1 cellular context compared by ENCODE assay signal in the genomic region with DNA sequence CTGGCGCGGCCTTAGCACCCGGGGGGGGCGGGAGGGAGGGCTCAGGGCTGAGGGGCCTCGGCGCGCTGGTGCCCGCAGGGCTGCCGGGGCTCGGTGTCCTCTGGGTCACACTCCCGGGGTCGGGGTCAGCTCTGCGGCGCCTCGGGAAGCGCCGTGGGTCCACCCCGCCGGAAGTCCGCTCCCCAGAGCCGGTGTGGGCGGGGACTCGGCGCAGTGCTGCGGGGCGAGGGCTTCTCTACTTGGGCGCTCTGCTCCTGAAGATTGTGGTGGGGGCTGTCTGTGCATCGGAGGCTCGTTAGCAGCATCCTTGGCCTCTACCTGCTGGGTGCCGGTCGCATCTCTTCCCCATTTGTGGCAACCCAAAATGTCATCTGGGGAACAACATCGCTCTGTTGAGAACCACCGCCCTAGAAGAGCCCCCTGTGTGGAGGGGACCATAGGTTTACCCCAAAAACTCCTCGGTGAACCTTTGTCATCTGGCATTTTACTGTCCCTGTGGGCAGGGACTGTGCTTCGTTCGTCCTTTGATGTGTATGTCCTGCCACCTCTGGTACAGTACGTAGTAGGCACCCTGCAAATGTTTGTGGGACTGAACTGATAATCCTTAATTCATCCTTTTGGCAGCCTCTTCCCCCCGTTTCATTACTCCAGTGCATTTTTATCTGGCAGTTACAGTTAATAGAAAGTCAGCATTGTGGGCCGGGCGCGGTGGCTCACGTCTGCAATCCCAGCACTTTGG.
TF ChIP-seq lines count a peak whose summit lies in the region.

No MANE protein-coding gene starts in this region.

TF ChIP-seq in K562, 482 proteins besides CTCF, POLR2A, EP300 and RAD21 (continued from another document):
- TF ChIP-seq ZFX (CRISPR knock-in tag; IDR thresholded peaks at IDR 0.05) (peak; percentile 10; the same call in 1 of the 2 replicates), RB1 (IDR thresholded peaks at IDR 0.05; ENCODE audit: low read depth) (no peak), CCAR2 (IDR thresholded peaks at IDR 0.05; ENCODE audit: low read depth, low read length) (no peak), ZNF217 (CRISPR knock-in tag; IDR thresholded peaks at IDR 0.05) (no peak), SIN3B (IDR thresholded peaks at IDR 0.05; ENCODE audit: low read depth) (0 out of 2 replicates have a peak, but pooled peaks have one; percentile 0), SNAPC5 (CRISPR knock-in tag; IDR thresholded peaks at IDR 0.05) (no peak), SNIP1 (IDR thresholded peaks at IDR 0.05; ENCODE audit: low read depth) (no peak), KAT7 (CRISPR knock-in tag; IDR thresholded peaks at IDR 0.05; ENCODE audit: borderline replicate concordance) (0 out of 2 replicates have a peak, but pooled peaks have one; percentile 35), ZNF699 (CRISPR knock-in tag; IDR thresholded peaks at IDR 0.05; ENCODE audit: insufficient replicate concordance) (no peak), SMAD1 (IDR thresholded peaks at IDR 0.05; ENCODE audit: low read depth, low read length, partially characterized antibody) (no peak), RBFOX2 (IDR thresholded peaks at IDR 0.05; ENCODE audit: low read depth, low read length) (peak; percentile 74), ZNF586 (CRISPR knock-in tag; conservative IDR thresholded peaks at IDR 0.05) (no peak), ZNF324 (CRISPR knock-in tag; IDR thresholded peaks at IDR 0.05) (no peak), KDM5B (IDR thresholded peaks at IDR 0.05; ENCODE audit: insufficient replicate concordance, low read depth, low read length) (peak; percentile 19), NR2C2 (CRISPR knock-in tag; IDR thresholded peaks at IDR 0.05) (no peak), NR2C2 (tag; IDR thresholded peaks at IDR 0.05) (peak; percentile 90), ZNF3 (CRISPR knock-in tag; IDR thresholded peaks at IDR 0.05) (no peak), HNRNPK (IDR thresholded peaks at IDR 0.05; ENCODE audit: low read depth, low read length, poor library complexity, severe bottlenecking) (no peak), SMAD4 (CRISPR knock-in tag; conservative IDR thresholded peaks at IDR 0.05) (no peak), ZBTB43 (CRISPR knock-in tag; IDR thresholded peaks at IDR 0.05) (0 out of 2 replicates have a peak, but pooled peaks have one; percentile 42), PURB (CRISPR knock-in tag; IDR thresholded peaks at IDR 0.05; ENCODE audit: low read depth) (no peak), RBBP5 (IDR thresholded peaks at IDR 0.05; ENCODE audit: borderline replicate concordance, insufficient read depth, low read length, poor library complexity, severe bottlenecking) (peak; percentile 73), ZNF277 (CRISPR knock-in tag; IDR thresholded peaks at IDR 0.05; ENCODE audit: borderline replicate concordance) (no peak), HIVEP1 (CRISPR knock-in tag; IDR thresholded peaks at IDR 0.05) (no peak), GABPA (tag; conservative IDR thresholded peaks at IDR 0.05; ENCODE audit: low read depth) (peak; percentile 88), ARID4B (CRISPR knock-in tag; IDR thresholded peaks at IDR 0.05) (0 out of 2 replicates have a peak, but pooled peaks have one; percentile 63), ZNF12 (CRISPR knock-in tag; IDR thresholded peaks at IDR 0.05) (no peak), FOXK1 (CRISPR knock-in tag; IDR thresholded peaks at IDR 0.05; ENCODE audit: borderline replicate concordance) (0 out of 2 replicates have a peak, but pooled peaks have one; percentile 38), BACH1 (tag; IDR thresholded peaks at IDR 0.05) (no peak), ZNF584 (CRISPR knock-in tag; IDR thresholded peaks at IDR 0.05; ENCODE audit: low read depth) (no peak), PTRF (tag; IDR thresholded peaks at IDR 0.05) (no peak), ZSCAN29 (IDR thresholded peaks at IDR 0.05) (no peak), GABPB2 (CRISPR knock-in tag; conservative IDR thresholded peaks at IDR 0.05) (no peak), BMI1 (IDR thresholded peaks at IDR 0.05; ENCODE audit: low read length) (no peak), CHD1 (IDR thresholded peaks at IDR 0.05; ENCODE audit: low read length) (peak; percentile 81), BRD9 (IDR thresholded peaks at IDR 0.05; ENCODE audit: low read depth, partially characterized antibody) (no peak), JUND (IDR thresholded peaks at IDR 0.05; ENCODE audit: borderline replicate concordance, low read depth, low read length) (no peak), JUND (tag; IDR thresholded peaks at IDR 0.05; ENCODE audit: borderline replicate concordance, low read depth, low read length) (no peak), TAF1 (IDR thresholded peaks at IDR 0.05; ENCODE audit: control insufficient read depth, extremely low read depth, insufficient read depth, low read length, severe bottlenecking) (peak; percentile 8), ZNF740 (CRISPR knock-in tag; IDR thresholded peaks at IDR 0.05) (0 out of 2 replicates have a peak, but pooled peaks have one; percentile 24), ZNF740 (tag; IDR thresholded peaks at IDR 0.05) (no peak), TEAD1 (CRISPR knock-in tag; IDR thresholded peaks at IDR 0.05) (no peak), CCNT2 (IDR thresholded peaks at IDR 0.05; ENCODE audit: borderline replicate concordance, extremely low read depth, insufficient read length, low read depth, low read length) (no peak), GATAD2A (IDR thresholded peaks at IDR 0.05) (0 out of 2 replicates have a peak, but pooled peaks have one; percentile 2), ARNT (IDR thresholded peaks at IDR 0.05) (no peak), GABPB1 (CRISPR knock-in tag; IDR thresholded peaks at IDR 0.05) (peak; percentile 80), YY1 (IDR thresholded peaks at IDR 0.05; ENCODE audit: borderline replicate concordance in 1 of 3, control insufficient read depth in 1 of 3, extremely low read depth in 1 of 3, insufficient read depth in 3 of 3, insufficient read length in 1 of 3, insufficient replicate concordance in 2 of 3, low read depth in 1 of 3, low read length in 2 of 3) (no peak), ZNF316 (IDR thresholded peaks at IDR 0.05) (0 out of 2 replicates have a peak, but pooled peaks have one; percentile 4), LEF1 (IDR thresholded peaks at IDR 0.05) (peak; percentile 34; the same call in 1 of the 2 replicates), HMG20A (CRISPR knock-in tag; conservative IDR thresholded peaks at IDR 0.05) (no peak)
- TF ChIP-seq, protein P1, sequence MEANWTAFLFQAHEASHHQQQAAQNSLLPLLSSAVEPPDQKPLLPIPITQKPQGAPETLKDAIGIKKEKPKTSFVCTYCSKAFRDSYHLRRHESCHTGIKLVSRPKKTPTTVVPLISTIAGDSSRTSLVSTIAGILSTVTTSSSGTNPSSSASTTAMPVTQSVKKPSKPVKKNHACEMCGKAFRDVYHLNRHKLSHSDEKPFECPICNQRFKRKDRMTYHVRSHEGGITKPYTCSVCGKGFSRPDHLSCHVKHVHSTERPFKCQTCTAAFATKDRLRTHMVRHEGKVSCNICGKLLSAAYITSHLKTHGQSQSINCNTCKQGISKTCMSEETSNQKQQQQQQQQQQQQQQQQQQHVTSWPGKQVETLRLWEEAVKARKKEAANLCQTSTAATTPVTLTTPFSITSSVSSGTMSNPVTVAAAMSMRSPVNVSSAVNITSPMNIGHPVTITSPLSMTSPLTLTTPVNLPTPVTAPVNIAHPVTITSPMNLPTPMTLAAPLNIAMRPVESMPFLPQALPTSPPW (CRISPR knock-in tag; IDR thresholded peaks at IDR 0.05) = 0 out of 2 replicates have a peak, but pooled peaks have one; percentile 46
- TF ChIP-seq, protein P2, sequence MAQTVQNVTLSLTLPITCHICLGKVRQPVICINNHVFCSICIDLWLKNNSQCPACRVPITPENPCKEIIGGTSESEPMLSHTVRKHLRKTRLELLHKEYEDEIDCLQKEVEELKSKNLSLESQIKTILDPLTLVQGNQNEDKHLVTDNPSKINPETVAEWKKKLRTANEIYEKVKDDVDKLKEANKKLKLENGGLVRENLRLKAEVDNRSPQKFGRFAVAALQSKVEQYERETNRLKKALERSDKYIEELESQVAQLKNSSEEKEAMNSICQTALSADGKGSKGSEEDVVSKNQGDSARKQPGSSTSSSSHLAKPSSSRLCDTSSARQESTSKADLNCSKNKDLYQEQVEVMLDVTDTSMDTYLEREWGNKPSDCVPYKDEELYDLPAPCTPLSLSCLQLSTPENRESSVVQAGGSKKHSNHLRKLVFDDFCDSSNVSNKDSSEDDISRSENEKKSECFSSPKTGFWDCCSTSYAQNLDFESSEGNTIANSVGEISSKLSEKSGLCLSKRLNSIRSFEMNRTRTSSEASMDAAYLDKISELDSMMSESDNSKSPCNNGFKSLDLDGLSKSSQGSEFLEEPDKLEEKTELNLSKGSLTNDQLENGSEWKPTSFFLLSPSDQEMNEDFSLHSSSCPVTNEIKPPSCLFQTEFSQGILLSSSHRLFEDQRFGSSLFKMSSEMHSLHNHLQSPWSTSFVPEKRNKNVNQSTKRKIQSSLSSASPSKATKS (CRISPR knock-in tag; IDR thresholded peaks at IDR 0.05) = no peak
